Comparison of ENCODE assay signal across 30 cellular contexts in genomic region chr7:114478384-114478783, GRCh38.
"Had no signal": no experiment of that assay in that cellular context is flagged by ENCODE, and none has a peak within 500 bp of the region (broad histone marks: within the 10 kb centered on the region; RNA-seq: fewer than 3 reads in every experiment).

No MANE protein-coding gene starts in this region.

- H3K4me1 ChIP-seq: adrenal gland, ascending aorta, left lung, spleen, suprapubic skin, transverse colon had no signal

- H3K36me3 ChIP-seq: adrenal gland, ascending aorta, esophagus squamous epithelium, left lung, spleen, suprapubic skin, transverse colon had no signal

- H3K9me3 Mint-ChIP-seq: activated T-cell treated with anti-CD3 and anti-CD28 coated beads, Interleukin-2, amount 50 U/mL, for 24 hours; activated T-helper 2 cell treated with anti-CD3 and anti-CD28 coated beads, Interferon-gamma antibody, Interleukin-2, Interleukin-4, amounts not matched to agents 10 μg/mL and 5 μg/mL and 100 μg/mL, durations not matched to agents 14 hours and 24 hours and 36 hours; central memory CD8-positive, alpha-beta T cell; stimulated activated naive CD8-positive, alpha-beta T cell treated with anti-CD3 and anti-CD28 coated beads, Interleukin-15, amount 100 ng/mL, for 72 hours had no signal

- H3K36me3 Mint-ChIP-seq: activated naive CD8-positive, alpha-beta T cell; natural killer cell had no signal

- H3K27me3 Mint-ChIP-seq: activated T-cell treated with anti-CD3 and anti-CD28 coated beads, Interleukin-2, amount 50 U/mL, for 24 hours; central memory CD8-positive, alpha-beta T cell; effector memory CD8-positive, alpha-beta T cell; stimulated activated naive CD8-positive, alpha-beta T cell treated with anti-CD3 and anti-CD28 coated beads, Interleukin-15, amount 100 ng/mL, for 72 hours had no signal

- FAIRE-seq: colon, endothelial cell of umbilical vein, urothelium cell line had no signal

- H3K27ac Mint-ChIP-seq: activated naive CD8-positive, alpha-beta T cell; activated T-cell treated with anti-CD3 and anti-CD28 coated beads, Interleukin-2, amount 50 U/mL, for 24 hours; activated T-helper 2 cell treated with anti-CD3 and anti-CD28 coated beads, Interferon-gamma antibody, Interleukin-2, Interleukin-4, amounts not matched to agents 10 μg/mL and 5 μg/mL and 100 μg/mL, durations not matched to agents 14 hours and 24 hours and 36 hours; effector memory CD8-positive, alpha-beta T cell; mesothelial cell of epicardium; natural killer cell; stimulated activated naive CD8-positive, alpha-beta T cell treated with anti-CD3 and anti-CD28 coated beads, Interleukin-15, amount 100 ng/mL, for 72 hours had no signal

- H3K4me1 Mint-ChIP-seq: central memory CD8-positive, alpha-beta T cell; natural killer cell; stimulated activated naive CD8-positive, alpha-beta T cell treated with anti-CD3 and anti-CD28 coated beads, Interleukin-15, amount 100 ng/mL, for 72 hours had no signal

- ATAC-seq: effector memory CD8-positive, alpha-beta T cell; left lung; natural killer cell; sciatic nerve; stimulated activated naive CD8-positive, alpha-beta T cell treated with anti-CD3 and anti-CD28 coated beads, Interleukin-15, amount 100 ng/mL, for 72 hours had no signal

- H3K9me3 ChIP-seq: adrenal gland, ascending aorta, esophagus squamous epithelium, suprapubic skin, transverse colon had no signal

- H3K27ac ChIP-seq: adrenal gland, dorsolateral prefrontal cortex, esophagus squamous epithelium, left lung, spleen, suprapubic skin, transverse colon had no signal

- H3K4me3 Mint-ChIP-seq: activated naive CD8-positive, alpha-beta T cell; activated T-cell treated with anti-CD3 and anti-CD28 coated beads, Interleukin-2, amount 50 U/mL, for 24 hours; central memory CD8-positive, alpha-beta T cell; effector memory CD8-positive, alpha-beta T cell; mesothelial cell of epicardium; natural killer cell; stimulated activated naive CD8-positive, alpha-beta T cell treated with anti-CD3 and anti-CD28 coated beads, Interleukin-15, amount 100 ng/mL, for 72 hours had no signal

- H3K4me3 ChIP-seq: adrenal gland, ascending aorta, dorsolateral prefrontal cortex, esophagus squamous epithelium, left lung, lung, spleen, suprapubic skin, transverse colon had no signal

- H3K27me3 ChIP-seq: adrenal gland, ascending aorta, dorsolateral prefrontal cortex, esophagus squamous epithelium, left lung, spleen, suprapubic skin, transverse colon had no signal

- DNase-seq: activated CD4-positive, alpha-beta T cell treated with anti-CD3 and anti-CD28 coated beads for 1 hour; activated CD4-positive, alpha-beta T cell treated with anti-CD3 and anti-CD28 coated beads, Interleukin-2, amount 50 U/mL, for 4 hours; activated CD8-positive, alpha-beta memory T cell treated with anti-CD3 and anti-CD28 coated beads for 24 hours; activated CD8-positive, alpha-beta memory T cell treated with anti-CD3 and anti-CD28 coated beads, Interleukin-2, amount 50 U/mL, for 4 hours; activated naive CD4-positive, alpha-beta T cell; activated T-cell treated with anti-CD3 and anti-CD28 coated beads, Interleukin-2, amount 50 U/mL, for 24 hours; adrenal gland; dorsolateral prefrontal cortex; effector memory CD8-positive, alpha-beta T cell; esophagus squamous epithelium; foreskin fibroblast; kidney glomerular epithelial cell; left lung; natural killer cell; spleen; stimulated activated CD4-positive, alpha-beta T cell treated with anti-CD3 and anti-CD28 coated beads, Interleukin-4, amount 100 ng/mL, for 4 hours; stimulated activated naive CD8-positive, alpha-beta T cell treated with anti-CD3 and anti-CD28 coated beads, Interleukin-15, amount 100 ng/mL, for 72 hours; T-helper 9 cell; transverse colon had no signal
